8 cellular contexts compared by ENCODE assay signal in genomic region chr9:27539479-27540441, GRCh38. TPM values are rescaled to one million over a fixed set of nuclear protein-coding genes. Genes with fewer than 3 reads are reported as not detected.
DNase-seq lines count a peak whose midpoint lies in the region; ATAC-seq, FAIRE-seq and TF ChIP-seq lines count a peak whose summit lies in the region.

No MANE protein-coding gene starts in this region.

- no peak overlapping the region for H3K27ac Mint-ChIP-seq in activated T-cell treated with anti-CD3 and anti-CD28 coated beads, Interleukin-2, amount 50 U/mL, for 24 hours

- no peaks in the 10 kb centered on the region for H3K9me3 ChIP-seq in muscle layer of duodenum (ENCODE audit: control insufficient read depth in 1 of 2, low read length in 2 of 2)
- no peaks in the 10 kb centered on the region for H3K9me3 ChIP-seq in effector memory CD4-positive, alpha-beta T cell (ENCODE audit: control insufficient read depth, low read length)

- H3K36me3 ChIP-seq in muscle layer of duodenum (ENCODE audit: control insufficient read depth in 1 of 2, insufficient read depth in 2 of 2, low read length in 2 of 2) = peaks cover 0 to 3% of the 10 kb centered on the region in 2 donors
- H3K36me3 ChIP-seq in effector memory CD4-positive, alpha-beta T cell (ENCODE audit: control insufficient read depth, insufficient read depth, low read length) = peaks cover 4% of the 10 kb centered on the region

- no peaks in the 10 kb centered on the region for H3K27me3 ChIP-seq in muscle layer of duodenum (ENCODE audit: low read depth, low read length)
- H3K27me3 ChIP-seq in effector memory CD4-positive, alpha-beta T cell (replicated peaks; ENCODE audit: control insufficient read depth, insufficient read depth, low read length, poor library complexity, severe bottlenecking) = no peaks in the 10 kb centered on the region

- H3K36me3 Mint-ChIP-seq in activated T-cell treated with anti-CD3 and anti-CD28 coated beads, Interleukin-2, amount 50 U/mL, for 24 hours (ENCODE audit: low read depth) = peaks cover 22% of the 10 kb centered on the region

- DNase-seq in Daoy (ENCODE audit: low read depth) (peak; percentile 14), cardiac fibroblast (ENCODE audit: low read depth in 2 of 2) (peak; percentile 75 to 85), GM12891 (ENCODE audit: insufficient read length, low spot score) (no peak)
- no peak for DNase-seq in effector memory CD4-positive, alpha-beta T cell
- no peak for DNase-seq in activated T-cell treated with anti-CD3 and anti-CD28 coated beads, Interleukin-2, amount 50 U/mL, for 24 hours
- DNase-seq in activated T-cell treated with anti-CD3 and anti-CD28 coated beads, Interleukin-2, amount 50 U/mL, for 48 hours = no peak

- peak overlapping the region; percentile 72 for H3K27ac ChIP-seq in muscle layer of duodenum (ENCODE audit: low read length)
- H3K27ac ChIP-seq in effector memory CD4-positive, alpha-beta T cell (ENCODE audit: insufficient read depth, low read length, poor library complexity, severe bottlenecking) = no peak overlapping the region

- TF ChIP-seq CTCF in cardiac fibroblast (IDR thresholded peaks at IDR 0.05; ENCODE audit: low read depth, low read length) = no peak

- no peaks in the 10 kb centered on the region for H3K9me3 Mint-ChIP-seq in activated T-cell treated with anti-CD3 and anti-CD28 coated beads, Interleukin-2, amount 50 U/mL, for 24 hours

- H3K4me1 ChIP-seq in muscle layer of duodenum (ENCODE audit: control insufficient read depth in 1 of 2, insufficient read depth in 2 of 2, low read length in 2 of 2) = peaks cover 12 to 23% of the 10 kb centered on the region in 2 donors
- no peaks in the 10 kb centered on the region for H3K4me1 ChIP-seq in effector memory CD4-positive, alpha-beta T cell (ENCODE audit: control insufficient read depth, insufficient read depth, low read length, poor library complexity, severe bottlenecking)

- H3K4me1 Mint-ChIP-seq in activated T-cell treated with anti-CD3 and anti-CD28 coated beads, Interleukin-2, amount 50 U/mL, for 24 hours (ENCODE audit: low read depth) = no peaks in the 10 kb centered on the region

- H3K4me3 ChIP-seq in cardiac fibroblast (replicated peaks in 1 of 2; ENCODE audit: low read depth in 2 of 2, low read length in 2 of 2) = no peak overlapping the region
- H3K4me3 ChIP-seq in muscle layer of duodenum (ENCODE audit: low read depth in 1 of 2, low read length in 2 of 2) = no peak overlapping the region
- H3K4me3 ChIP-seq in effector memory CD4-positive, alpha-beta T cell (ENCODE audit: insufficient read depth, low read depth, low read length, poor library complexity, severe bottlenecking) = no peak overlapping the region

- H3K4me3 Mint-ChIP-seq in activated T-cell treated with anti-CD3 and anti-CD28 coated beads, Interleukin-2, amount 50 U/mL, for 24 hours = no peak overlapping the region

- peak; percentile 38 for ATAC-seq in HG02938 (IDR thresholded peaks at IDR 0.05; ENCODE audit: unreplicated experiment)

- FAIRE-seq in GM12891 (lab: Jason Lieb, UNC) = no peak

- no peak for TF ChIP-seq POLR2A in GM12891 (IDR thresholded peaks at IDR 0.05; ENCODE audit: low read depth, low read length)

- H3K27me3 Mint-ChIP-seq in activated T-cell treated with anti-CD3 and anti-CD28 coated beads, Interleukin-2, amount 50 U/mL, for 24 hours = no peaks in the 10 kb centered on the region

TF ChIP-seq in GM12891, 5 proteins besides CTCF, POLR2A, EP300 and RAD21:
- no peak for TF ChIP-seq SPI1 (IDR thresholded peaks at IDR 0.05; ENCODE audit: low read depth, low read length)
- no peak for TF ChIP-seq TAF1 (IDR thresholded peaks at IDR 0.05; ENCODE audit: low read depth, low read length)
- TF ChIP-seq POLR2AphosphoS5 (IDR thresholded peaks at IDR 0.05; ENCODE audit: low read depth, low read length) = no peak
- TF ChIP-seq PAX5 (IDR thresholded peaks at IDR 0.05; ENCODE audit: insufficient read depth, low read length, severe bottlenecking) = no peak
- TF ChIP-seq POU2F2 (IDR thresholded peaks at IDR 0.05; ENCODE audit: low read depth, low read length) = no peak
TF ChIP-seq in GM12891: peak in this region for 0.

RNA-seq across cellular contexts. Expression of gene MOB3B, which starts 10.1 kb away (rescaled TPM):
- 0.83 and 0.91 TPM in 2 replicates for total RNA-seq in Daoy (2014; rRNA removed; shearing (Covaris generic))
- 0.36 TPM for polyA plus RNA-seq in GM12891 (2012; ENCODE audit: low read depth, missing spikeins)

RNA-seq across cellular contexts. Expression of gene IFNK, which starts 15.7 kb away (rescaled TPM):
- not detected in 2 replicates for total RNA-seq in Daoy (2014; rRNA removed; shearing (Covaris generic))
- not detected for polyA plus RNA-seq in GM12891 (2012; ENCODE audit: low read depth, missing spikeins)

RNA-seq across cellular contexts. Expression of gene C9orf72, which starts 33.5 kb away (rescaled TPM):
- 15.8 and 18.3 TPM in 2 replicates for total RNA-seq in Daoy (2014; rRNA removed; shearing (Covaris generic))
- polyA plus RNA-seq in GM12891 (2012; ENCODE audit: low read depth, missing spikeins) = 3.2 TPM

Comparison
In these comparisons a context has a peak if more than half of its experiments do, and no peak if none do; other contexts are left out.
1. DNase-seq: peak in Daoy (single experiment) and cardiac fibroblast (2 of 2); none in effector memory CD4-positive, alpha-beta T cell (0 of 3), activated T-cell treated with anti-CD3 and anti-CD28 coated beads, Interleukin-2, amount 50 U/mL, for 24 hours (single experiment), GM12891 (single experiment) and activated T-cell treated with anti-CD3 and anti-CD28 coated beads, Interleukin-2, amount 50 U/mL, for 48 hours (0 of 2).